23 cellular contexts compared by ENCODE assay signal in the genomic region with DNA sequence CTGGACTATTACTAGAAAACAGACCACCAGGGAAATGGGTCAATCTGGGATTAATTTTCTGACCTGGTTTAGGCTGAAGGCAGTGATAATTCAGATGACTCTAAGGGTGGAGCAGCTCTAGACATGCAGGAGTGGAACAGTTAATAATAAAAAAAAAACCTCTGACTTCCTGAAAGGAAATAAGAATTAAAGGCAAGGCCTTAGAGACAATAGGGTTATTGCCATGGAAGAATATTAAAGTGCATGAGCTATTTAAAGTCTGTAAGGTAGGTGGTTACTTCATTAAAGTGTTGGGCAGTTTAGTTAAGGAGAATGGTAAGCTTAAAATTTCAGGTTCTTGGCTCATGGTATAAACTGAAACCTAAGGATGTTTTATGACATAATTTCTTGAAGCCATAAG. TPM values are rescaled to one million over a fixed set of nuclear protein-coding genes. Genes with fewer than 3 reads are reported as not detected.
"Had no signal": no experiment of that assay in that cellular context is flagged by ENCODE, and none has a peak within 500 bp of the region (broad histone marks: within the 10 kb centered on the region; RNA-seq: fewer than 3 reads in every experiment).

No MANE protein-coding gene starts in this region.

- ATAC-seq: HepG2, Panc1 had no signal

- H3K9me3 ChIP-seq: SK-N-SH had no signal

- H3K4me2 ChIP-seq: SK-N-SH had no signal

- H3K9ac ChIP-seq: SK-N-SH had no signal

- DNase-seq: IMR-90, Karpas-422, KG1, MM.1S, NCI-H1092 treated with DMSO at 0.1 percent for 48 hours, NCI-H1436, NCI-H187, NCI-H2029, NCI-H2081 treated with DMSO at 0.1 percent for 48 hours, NCI-H2171, NCI-H2227 treated with DMSO at 0.1 percent for 48 hours, NCI-H524, NCI-H774, SHP77, SK-N-SH, SW 1271 had no signal

- H3K27ac ChIP-seq: RWPE1 had no signal

- H3K9me2 ChIP-seq: SK-N-SH had no signal

RNA-seq across cellular contexts. Expression of a gene that starts 40.9 kb away (rescaled TPM):
- total RNA-seq: HT1080, IMR-90, M059J, NCI-H460, SK-MEL-5 had no signal
- polyA plus RNA-seq: IMR-90, SK-N-SH had no signal
